8 cellular contexts compared by ENCODE assay signal in the genomic region with DNA sequence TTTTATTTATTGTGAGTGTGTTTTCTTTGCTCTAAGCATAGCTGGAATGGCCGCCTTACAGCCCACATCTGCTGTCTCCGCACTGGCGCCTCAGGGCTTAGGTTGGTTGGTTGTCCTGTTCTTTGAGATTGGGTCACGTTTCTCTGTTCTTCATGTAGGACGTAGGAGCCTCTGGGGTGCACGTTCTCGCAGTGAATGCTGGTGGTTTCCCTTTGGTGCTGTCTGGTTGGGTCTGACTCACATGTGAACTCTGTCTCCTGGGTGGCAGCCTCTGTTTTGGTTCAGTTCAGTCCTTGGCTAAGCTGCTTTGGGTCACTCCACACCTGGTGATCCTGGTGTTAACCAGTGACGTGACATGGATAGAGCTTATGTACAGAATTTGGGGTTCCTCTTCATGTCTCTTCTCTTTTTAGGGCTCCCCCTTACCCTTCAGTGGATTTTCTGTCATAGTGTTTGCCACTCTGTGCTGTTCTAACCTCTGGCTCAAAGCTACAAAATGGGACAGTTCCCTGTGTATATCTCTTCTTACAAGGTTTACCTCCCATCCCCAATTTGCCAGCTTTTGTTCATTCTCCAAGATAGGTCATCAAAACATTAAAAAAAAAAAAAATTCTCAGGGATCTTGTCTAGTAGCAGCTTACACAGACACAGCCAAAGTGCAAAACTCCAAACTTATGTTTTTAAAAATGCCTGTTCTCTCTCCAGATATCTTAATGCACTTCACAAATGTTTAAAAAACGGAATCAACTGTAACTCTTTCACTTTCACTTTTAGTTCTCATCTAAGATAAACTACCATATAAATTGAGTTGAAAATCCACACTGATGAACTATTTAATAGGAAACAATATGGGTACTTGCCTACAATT. TPM values are rescaled to one million over a fixed set of nuclear protein-coding genes. Genes with fewer than 3 reads are reported as not detected.
DNase-seq lines count a peak whose midpoint lies in the region; ATAC-seq and TF ChIP-seq lines count a peak whose summit lies in the region.

No MANE protein-coding gene starts in this region.

- in situ Hi-C loops in GM13976 (cut with MboI; ENCODE audit: low sequenced_read_pairs, unreplicated experiment): no loop called here

- peaks cover 0 to 5% of the 10 kb centered on the region in 2 donors for H3K9me3 Mint-ChIP-seq in activated naive CD4-positive, alpha-beta T cell treated with anti-CD3 and anti-CD28 coated beads, Interleukin-2, amount 50 U/mL, for 72 hours
- no peaks in the 10 kb centered on the region for H3K9me3 Mint-ChIP-seq in memory B cell
- H3K9me3 Mint-ChIP-seq in stimulated activated naive CD8-positive, alpha-beta T cell treated with anti-CD3 and anti-CD28 coated beads, Interleukin-15, Interleukin-2, amounts not matched to agents 100 ng/mL and 50 ng/mL, for 24 hours: no peaks in the 10 kb centered on the region

- peaks cover 18% of the 10 kb centered on the region for H3K4me1 Mint-ChIP-seq in memory B cell
- peaks cover 25% of the 10 kb centered on the region for H3K4me1 Mint-ChIP-seq in stimulated activated naive CD8-positive, alpha-beta T cell treated with anti-CD3 and anti-CD28 coated beads, Interleukin-15, Interleukin-2, amounts not matched to agents 100 ng/mL and 50 ng/mL, for 24 hours (ENCODE audit: low read depth)

- TF ChIP-seq CTCF in GM13976 (IDR thresholded peaks at IDR 0.05; ENCODE audit: borderline replicate concordance, control extremely low read depth, extremely low read depth, insufficient read depth, missing control alignments): no peak

- H3K27ac Mint-ChIP-seq in activated naive CD4-positive, alpha-beta T cell treated with anti-CD3 and anti-CD28 coated beads, Interleukin-2, amount 50 U/mL, for 72 hours: peak overlapping the region; percentile 91
- peak overlapping the region; percentile 96 for H3K27ac Mint-ChIP-seq in memory B cell
- peak overlapping the region; percentile 81 for H3K27ac Mint-ChIP-seq in stimulated activated naive CD8-positive, alpha-beta T cell treated with anti-CD3 and anti-CD28 coated beads, Interleukin-15, Interleukin-2, amounts not matched to agents 100 ng/mL and 50 ng/mL, for 24 hours

- H3K4me3 Mint-ChIP-seq in memory B cell: peak overlapping the region; percentile 72
- peak overlapping the region; percentile 82 for H3K4me3 Mint-ChIP-seq in stimulated activated naive CD8-positive, alpha-beta T cell treated with anti-CD3 and anti-CD28 coated beads, Interleukin-15, Interleukin-2, amounts not matched to agents 100 ng/mL and 50 ng/mL, for 24 hours

- no peaks in the 10 kb centered on the region for H3K27me3 Mint-ChIP-seq in memory B cell
- no peaks in the 10 kb centered on the region for H3K27me3 Mint-ChIP-seq in stimulated activated naive CD8-positive, alpha-beta T cell treated with anti-CD3 and anti-CD28 coated beads, Interleukin-15, Interleukin-2, amounts not matched to agents 100 ng/mL and 50 ng/mL, for 24 hours

- no peaks in the 10 kb centered on the region for H3K36me3 Mint-ChIP-seq in activated naive CD4-positive, alpha-beta T cell treated with anti-CD3 and anti-CD28 coated beads, Interleukin-2, amount 50 U/mL, for 72 hours
- no peaks in the 10 kb centered on the region for H3K36me3 Mint-ChIP-seq in memory B cell
- H3K36me3 Mint-ChIP-seq in stimulated activated naive CD8-positive, alpha-beta T cell treated with anti-CD3 and anti-CD28 coated beads, Interleukin-15, Interleukin-2, amounts not matched to agents 100 ng/mL and 50 ng/mL, for 24 hours (ENCODE audit: low read depth): no peaks in the 10 kb centered on the region

- ATAC-seq in HG02759 (IDR thresholded peaks at IDR 0.05; ENCODE audit: unreplicated experiment) (peak; percentile 99), memory B cell (ENCODE audit: low read depth) (peak; percentile 94)
- peak; percentile 100 for ATAC-seq in activated naive CD4-positive, alpha-beta T cell treated with anti-CD3 and anti-CD28 coated beads, Interleukin-2, amount 50 U/mL, for 72 hours

- DNase-seq in GM13976 (ENCODE audit: low spot score) (peak; percentile 79), RKO (ENCODE audit: low spot score) (peak; percentile 32), memory B cell (ENCODE audit: low spot score in 2 of 2) (peak; percentile 66 to 78), NCI-H2196 treated with DMSO at 0.1 percent for 48 hours (lab: John Stamatoyannopoulos, UW; ENCODE audit: unreplicated experiment) (no peak), iPS-NIHi11 (ENCODE audit: low spot score) (no peak)
- peak; percentile 54 to 79 for DNase-seq in activated naive CD4-positive, alpha-beta T cell treated with anti-CD3 and anti-CD28 coated beads, Interleukin-2, amount 50 U/mL, for 72 hours (ENCODE audit: low spot score in 2 of 2)

RNA-seq across cellular contexts. Expression of a gene that starts 12.8 kb away (rescaled TPM):
- total RNA-seq in activated naive CD4-positive, alpha-beta T cell treated with anti-CD3 and anti-CD28 coated beads, Interleukin-2, amount 50 U/mL, for 72 hours: 10 to 100 TPM; 29.2 to 37.6 TPM

Comparison
In these comparisons a context has a peak if more than half of its experiments do, and no peak if none do; other contexts are left out.
1. DNase-seq: peak in GM13976 (single experiment), RKO (single experiment), activated naive CD4-positive, alpha-beta T cell treated with anti-CD3 and anti-CD28 coated beads, Interleukin-2, amount 50 U/mL, for 72 hours (2 of 2) and memory B cell (2 of 2); none in NCI-H2196 treated with DMSO at 0.1 percent for 48 hours (single experiment) and iPS-NIHi11 (single experiment).
2. Peak in every context shown above with its lines, with median percentiles within 50 percentile points of each other: ATAC-seq and H3K27ac Mint-ChIP-seq.